17 cellular contexts compared by ENCODE assay signal in genomic region chr6:149905371-149905910, GRCh38. TPM values are rescaled to one million over a fixed set of nuclear protein-coding genes. Genes with fewer than 3 reads are reported as not detected.
"Had no signal": no experiment of that assay in that cellular context is flagged by ENCODE, and none has a peak within 500 bp of the region (broad histone marks: within the 10 kb centered on the region; RNA-seq: fewer than 3 reads in every experiment).

No MANE protein-coding gene starts in this region.

- ATAC-seq: mucosa of descending colon had no signal

- H3K27ac Mint-ChIP-seq: activated naive CD8-positive, alpha-beta T cell; naive B cell; T-helper 1 cell treated with Interleukin-12 subunit alpha and Interleukin-12 subunit beta and Interleukin-4 antibody, amounts not matched to agents 30 μg/mL and 1 μg/mL, for 36 hours had no signal

- H3K27me3 ChIP-seq: cardiac muscle cell, dorsolateral prefrontal cortex, hepatocyte, SJSA1, transverse colon had no signal

- H3K4me3 Mint-ChIP-seq: activated naive CD8-positive, alpha-beta T cell; naive B cell; neural crest cell; T-helper 1 cell treated with Interleukin-12 subunit alpha and Interleukin-12 subunit beta and Interleukin-4 antibody, amounts not matched to agents 30 μg/mL and 1 μg/mL, for 36 hours had no signal

- DNase-seq: activated CD4-positive, CD25-positive, alpha-beta regulatory T cell treated with anti-CD3 and anti-CD28 coated beads, Interleukin-2, amount 50 U/mL, for 72 hours; amniotic stem cell; dorsolateral prefrontal cortex; foreskin fibroblast; islet precursor cell; mucosa of descending colon; naive B cell; stimulated activated naive CD4-positive, alpha-beta T cell treated with Interleukin-2 at 50 U/mL for 16 hours; transverse colon had no signal

- H3K4me1 Mint-ChIP-seq: naive B cell, neural crest cell had no signal

- H3K27me3 Mint-ChIP-seq: activated naive CD8-positive, alpha-beta T cell had no signal

- H3K36me3 ChIP-seq: cardiac muscle cell, SJSA1, transverse colon had no signal

- H3K36me3 Mint-ChIP-seq: activated naive CD8-positive, alpha-beta T cell had no signal

- H3K4me3 ChIP-seq: cardiac muscle cell, dorsolateral prefrontal cortex, hepatocyte, mucosa of descending colon, SJSA1, transverse colon had no signal

RNA-seq across cellular contexts. Expression of gene RAET1E, which starts 7.5 kb away (rescaled TPM):
- total RNA-seq: cardiac muscle cell, glomerular endothelial cell, hepatocyte, left lobe of liver, neural crest cell, SJSA1, transverse colon had no signal

RNA-seq across cellular contexts. Expression of gene RAET1G, which starts 17.5 kb away (rescaled TPM):
- total RNA-seq: cardiac muscle cell, left lobe of liver, neural crest cell, transverse colon had no signal

RNA-seq across cellular contexts. Expression of gene ULBP2, which starts 36.4 kb away (rescaled TPM):
- total RNA-seq: cardiac muscle cell, transverse colon had no signal

RNA-seq across cellular contexts. Expression of gene ULBP1, which starts 58.3 kb away (rescaled TPM):
- total RNA-seq: cardiac muscle cell, mucosa of descending colon, transverse colon had no signal
